9 cellular contexts compared by ENCODE assay signal in the genomic region with DNA sequence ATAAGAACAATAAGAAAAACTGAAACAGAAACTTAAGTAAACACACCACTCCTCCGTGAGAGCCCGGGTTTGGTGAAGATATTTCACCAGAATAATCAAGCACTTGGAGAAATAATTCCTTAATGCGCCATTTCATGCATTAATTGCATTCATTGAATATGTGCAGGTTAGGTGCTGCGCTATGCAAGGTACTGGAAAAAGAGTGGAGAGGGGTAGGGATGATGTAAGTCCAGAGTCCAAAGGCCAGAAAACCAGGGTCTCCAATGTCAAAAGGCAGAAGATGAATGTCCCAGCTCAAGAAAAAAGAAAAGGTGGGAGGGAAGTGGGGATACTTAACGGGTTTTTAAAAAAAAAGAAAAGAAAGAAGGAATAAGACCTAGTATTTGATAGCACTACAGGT. TPM values are rescaled to one million over a fixed set of nuclear protein-coding genes. Genes with fewer than 3 reads are reported as not detected.
DNase-seq lines count a peak whose midpoint lies in the region; ATAC-seq and TF ChIP-seq lines count a peak whose summit lies in the region.
"Had no signal": no experiment of that assay in that cellular context is flagged by ENCODE, and none has a peak within 500 bp of the region (broad histone marks: within the 10 kb centered on the region; RNA-seq: fewer than 3 reads in every experiment).

No MANE protein-coding gene starts in this region.

- DNase-seq in GM06990 (ENCODE audit: extremely low read depth, insufficient read length), result no peak
- DNase-seq in RKO (ENCODE audit: low spot score), result peak; percentile 21
- no peak for DNase-seq in islet precursor cell

- peak overlapping the region; percentile 81 for H3K4me2 ChIP-seq in skeletal muscle satellite cell (ENCODE audit: low read length)

- no peak for TF ChIP-seq EP300 in gastroesophageal sphincter (IDR thresholded peaks at IDR 0.05)

- H3K4me3 ChIP-seq in GM06990 (replicated peaks; ENCODE audit: low read depth, low read length) (peak overlapping the region; percentile 72), gastroesophageal sphincter (peak overlapping the region; percentile 68 to 98), skeletal muscle satellite cell (ENCODE audit: low read length) (peak overlapping the region; percentile 87)

- WGBS in gastroesophageal sphincter (ENCODE audit: low coverage in 1 of 2), 2 donors, result 31 to 64% methylated on average over 3 to 5 of the region's 5 CpGs

- H3K36me3 ChIP-seq in GM06990 (ENCODE audit: control insufficient read depth, insufficient read depth, low read length) (no peaks in the 10 kb centered on the region), gastroesophageal sphincter (peaks cover 0 to 17% of the 10 kb centered on the region in 2 donors), skeletal muscle satellite cell (ENCODE audit: insufficient read depth, low read length) (no peaks in the 10 kb centered on the region)

- H3K27ac ChIP-seq in gastroesophageal sphincter, result peak overlapping the region; percentile 55 to 83 (median 78)
- H3K27ac ChIP-seq: epithelial cell of prostate had no signal

- H3K9me3 ChIP-seq in gastroesophageal sphincter, result peaks cover 0 to 60% (median 0%) of the 10 kb centered on the region in 3 donors
- peaks cover 20% of the 10 kb centered on the region for H3K9me3 ChIP-seq in skeletal muscle satellite cell (replicated peaks; ENCODE audit: low read length)

- H3K4me1 ChIP-seq in gastroesophageal sphincter (peaks cover 0 to 18% (median 0%) of the 10 kb centered on the region in 3 donors), skeletal muscle satellite cell (ENCODE audit: control insufficient read depth, insufficient read depth, low read length) (no peaks in the 10 kb centered on the region)

- no peak for TF ChIP-seq CTCF in GM06990 (IDR thresholded peaks at IDR 0.05; ENCODE audit: insufficient read depth, low read length, poor library complexity, severe bottlenecking)
- no peak for TF ChIP-seq CTCF in gastroesophageal sphincter (IDR thresholded peaks at IDR 0.05)

- H3K9ac ChIP-seq in skeletal muscle satellite cell (ENCODE audit: low read depth, low read length), result peak overlapping the region; percentile 82

- ATAC-seq in gastroesophageal sphincter (no peak), GM18868 (IDR thresholded peaks at IDR 0.05; ENCODE audit: unreplicated experiment) (no peak), HG02798 (IDR thresholded peaks at IDR 0.05; ENCODE audit: poor library complexity, unreplicated experiment) (no peak), GM21717 (IDR thresholded peaks at IDR 0.05; ENCODE audit: unreplicated experiment) (no peak)

- TF ChIP-seq POLR2A in gastroesophageal sphincter (IDR thresholded peaks at IDR 0.05), result no peak

- no peaks in the 10 kb centered on the region for H3K27me3 ChIP-seq in GM06990 (replicated peaks; ENCODE audit: control insufficient read depth, insufficient read depth, low read length)
- peaks cover 27% of the 10 kb centered on the region for H3K27me3 ChIP-seq in gastroesophageal sphincter
- peaks cover 9% of the 10 kb centered on the region for H3K27me3 ChIP-seq in skeletal muscle satellite cell (ENCODE audit: control insufficient read depth, insufficient read depth, low read length)

RNA-seq across cellular contexts. Expression of gene ZFP37, which starts 0.7 kb away (rescaled TPM):
- 1 to 10 TPM; 1.9 to 4.7 (median 3.0) TPM for total RNA-seq in gastroesophageal sphincter
- total RNA-seq in skeletal muscle satellite cell (2012; rRNA removed), result 0.76 and 1.3 TPM in 2 replicates

RNA-seq across cellular contexts. Expression of gene ZNF883, which starts 45.2 kb away (rescaled TPM):
- total RNA-seq in gastroesophageal sphincter, result 1 to 10 TPM in 1 of 4 donors, under 1 TPM in 3; 0.62 to 1.2 (median 0.90) TPM
- total RNA-seq in skeletal muscle satellite cell (2012; rRNA removed), result 1.1 and 2.0 TPM in 2 replicates
